In genomic region chr2:120741514-120742448, GRCh38 we compare ENCODE assay signal across 11 cellular contexts. TPM values are rescaled to one million over a fixed set of nuclear protein-coding genes. Genes with fewer than 3 reads are reported as not detected.
DNase-seq lines count a peak whose midpoint lies in the region.
"Had no signal": no experiment of that assay in that cellular context is flagged by ENCODE, and none has a peak within 500 bp of the region (broad histone marks: within the 10 kb centered on the region; RNA-seq: fewer than 3 reads in every experiment).

No MANE protein-coding gene starts in this region.

- H3K4me1 ChIP-seq in skeletal muscle tissue (ENCODE audit: control insufficient read depth in 3 of 3, insufficient read depth in 3 of 3, low read length in 3 of 3) = peaks cover 5 to 17% (median 13%) of the 10 kb centered on the region in 3 donors

- no peaks in the 10 kb centered on the region for H3K27me3 ChIP-seq in H7 (ENCODE audit: control insufficient read depth, insufficient read depth, low read length)
- peaks cover 52 to 57% (median 56%) of the 10 kb centered on the region in 3 donors for H3K27me3 ChIP-seq in skeletal muscle tissue (ENCODE audit: control insufficient read depth in 3 of 3, insufficient read depth in 3 of 3, low read length in 3 of 3)
- H3K27me3 ChIP-seq: MG63 had no signal

- H3K9ac ChIP-seq in skeletal muscle tissue (ENCODE audit: low read depth in 1 of 3, low read length in 3 of 3) = peak overlapping the region in 1 of 3 donors; percentile 54

- no peaks in the 10 kb centered on the region for H3K9me3 ChIP-seq in iPS-18c (ENCODE audit: control insufficient read depth, insufficient read depth, low read length)
- no peaks in the 10 kb centered on the region for H3K9me3 ChIP-seq in skeletal muscle tissue (ENCODE audit: control insufficient read depth in 3 of 3, low read length in 3 of 3)
- H3K9me3 ChIP-seq: MG63 had no signal

- no peaks in the 10 kb centered on the region for H3K36me3 ChIP-seq in H7 (replicated peaks; ENCODE audit: control insufficient read depth, insufficient read depth, low read length)
- no peaks in the 10 kb centered on the region for H3K36me3 ChIP-seq in skeletal muscle tissue (ENCODE audit: control insufficient read depth in 3 of 3, insufficient read depth in 3 of 3, low read length in 3 of 3)
- H3K36me3 ChIP-seq: MG63 had no signal

- H3K4me3 ChIP-seq in H7 (ENCODE audit: insufficient read depth, low read depth, low read length) (peak overlapping the region; percentile 50), iPS-18c (ENCODE audit: insufficient read depth, low read depth, low read length) (peak overlapping the region; percentile 50), skeletal muscle tissue (ENCODE audit: low read length in 3 of 3) (peak overlapping the region in 2 of 3 donors; percentile 24 to 52)
- H3K4me3 ChIP-seq: MG63 had no signal

- H3K27ac ChIP-seq in skeletal muscle tissue (ENCODE audit: low read depth, low read length) = no peak overlapping the region

- peak; percentile 85 for DNase-seq in H7
- DNase-seq in astrocyte of the hippocampus (ENCODE audit: low read depth, low spot score) = peak; percentile 60
- no peak for DNase-seq in NK-92 (lab: John Stamatoyannopoulos, UW; ENCODE audit: unreplicated experiment)
- DNase-seq in H4 (ENCODE audit: low spot score) = no peak
- no peak for DNase-seq in SHP77 (lab: John Stamatoyannopoulos, UW)
- no peak for DNase-seq in mucosa of gallbladder (ENCODE audit: low spot score)
- DNase-seq: activated gamma-delta T cell treated with Interleukin-2 at 50 U/mL for 16 hours; MG63; stimulated activated CD4-positive, alpha-beta T cell treated with anti-CD3 and anti-CD28 coated beads, Interleukin-2, amount 100 ng/mL, for 48 hours had no signal

RNA-seq across cellular contexts. Expression of gene GLI2, which starts 6.1 kb away (rescaled TPM):
- 37.3 and 41.4 TPM in 2 replicates for total RNA-seq in H7 (2014; rRNA removed; shearing (Covaris generic))
- total RNA-seq in skeletal muscle tissue (3.1 TPM), mucosa of gallbladder (9.2 TPM)
- 1.9 and 2.0 TPM in 2 replicates for total RNA-seq in H4 (2014; rRNA removed; shearing (Covaris generic))

Comparison
In these comparisons a context has a peak if more than half of its experiments do, and no peak if none do; other contexts are left out.
1. DNase-seq: peak in H7 (single experiment) and astrocyte of the hippocampus (single experiment); none in NK-92 (single experiment), H4 (single experiment), SHP77 (0 of 2) and mucosa of gallbladder (single experiment).
2. Peak in every context shown above with its lines, with median percentiles within 50 percentile points of each other: H3K4me3 ChIP-seq.